35 cellular contexts compared by ENCODE assay signal in genomic region chr10:92667078-92667477, GRCh38. TPM values are rescaled to one million over a fixed set of nuclear protein-coding genes. Genes with fewer than 3 reads are reported as not detected.
DNase-seq lines count a peak whose midpoint lies in the region; ATAC-seq, FAIRE-seq and TF ChIP-seq lines count a peak whose summit lies in the region.
"Had no signal": no experiment of that assay in that cellular context is flagged by ENCODE, and none has a peak within 500 bp of the region (broad histone marks: within the 10 kb centered on the region; RNA-seq: fewer than 3 reads in every experiment).

No MANE protein-coding gene starts in this region.

- no peaks in the 10 kb centered on the region for H3K79me2 ChIP-seq in HepG2 (ENCODE audit: insufficient read depth, low read length)

- in situ Hi-C loops in HepG2 (cut with HindIII; ENCODE audit: extremely low pct_ligation_motif_present, low pct_unique_long_range_greater_than_20kb), result no loop called here

- TF ChIP-seq EP300 in HepG2 (IDR thresholded peaks at IDR 0.05; ENCODE audit: low read depth in 2 of 2, low read length in 2 of 2) (no peak), HepG2 (CRISPR knock-in tag; IDR thresholded peaks at IDR 0.05; ENCODE audit: borderline replicate concordance) (no peak)

- ATAC-seq in HepG2, result no peak
- ATAC-seq in right lobe of liver, result no peak
- no peak for ATAC-seq in HG02938 (IDR thresholded peaks at IDR 0.05; ENCODE audit: unreplicated experiment)
- ATAC-seq: A549; CD8-positive, alpha-beta T cell had no signal

- H3K27ac ChIP-seq in HepG2 (ENCODE audit: extremely low read length, insufficient read depth, low read length) (no peak overlapping the region), right lobe of liver (no peak overlapping the region), HEK293 (ENCODE audit: extremely low read depth, low read depth, low read length) (no peak overlapping the region), kidney (ENCODE audit: low read depth in 2 of 2, low read length in 2 of 2) (no peak overlapping the region), A673 (ENCODE audit: low read depth, low read length, poor library complexity, severe bottlenecking) (no peak overlapping the region)
- H3K27ac ChIP-seq: 22Rv1; A549; BLaER1; BLaER1 treated with 17β-estradiol and CSF1 and Interleukin-3, amounts not matched to agents 10 nM and 100 nM; C4-2B had no signal

- no peak overlapping the region for H3K4me2 ChIP-seq in HepG2 (ENCODE audit: low read depth, low read length)
- H3K4me2 ChIP-seq: A549; BLaER1; BLaER1 treated with 17β-estradiol and CSF1 and Interleukin-3, amounts not matched to agents 10 nM and 100 nM had no signal

- FAIRE-seq in HepG2 (lab: Jason Lieb, UNC), result no peak
- FAIRE-seq in kidney (lab: Jason Lieb, UNC), result no peak
- FAIRE-seq: A204.1, A549, D721Med had no signal

- TF ChIP-seq RAD21 in HepG2 (CRISPR knock-in tag; IDR thresholded peaks at IDR 0.05), result no peak

- POLR2A ChIA-PET in HepG2 (lab: Yijun Ruan, JAX), result no interaction called here
- POLR2A ChIA-PET in HEK293 (lab: Yijun Ruan, JAX), result no interaction called here
- POLR2A ChIA-PET in A673 (lab: Charles Lee; ENCODE audit: low non-redundant PET), result no interaction called here

- no peaks in the 10 kb centered on the region for H3K27me3 ChIP-seq in HepG2 (ENCODE audit: control insufficient read depth in 1 of 2, insufficient read depth in 2 of 2, low read length in 2 of 2)
- H3K27me3 ChIP-seq in right lobe of liver, result no peaks in the 10 kb centered on the region
- H3K27me3 ChIP-seq in A673 (replicated peaks; ENCODE audit: insufficient read depth, low read depth, low read length, poor library complexity), result no peaks in the 10 kb centered on the region
- H3K27me3 ChIP-seq: BE2C; BLaER1; BLaER1 treated with 17β-estradiol and CSF1 and Interleukin-3, amounts not matched to agents 10 nM and 100 nM had no signal

- H3K9me3 ChIP-seq in HepG2 (ENCODE audit: low read length) (peaks cover 15% of the 10 kb centered on the region), right lobe of liver (peaks cover 0 to 2% (median 0%) of the 10 kb centered on the region in 4 donors), HEK293 (ENCODE audit: control insufficient read depth, insufficient read depth, low read depth, low read length) (no peaks in the 10 kb centered on the region), kidney (ENCODE audit: control insufficient read depth in 1 of 2, low read length in 2 of 2) (peaks cover 4 to 9% of the 10 kb centered on the region in 2 donors), A673 (ENCODE audit: low read depth, low read length, poor library complexity, severe bottlenecking) (peaks cover 13% of the 10 kb centered on the region)
- H3K9me3 ChIP-seq: BE2C had no signal

- TF ChIP-seq POLR2A in HepG2 (IDR thresholded peaks at IDR 0.05; ENCODE audit: insufficient read depth in 1 of 2, low read depth in 2 of 2, low read length in 2 of 2), result no peak
- no peak for TF ChIP-seq POLR2A in right lobe of liver (IDR thresholded peaks at IDR 0.05)

- no peak for DNase-seq in HepG2 (ENCODE audit: low spot score)
- DNase-seq in right lobe of liver, result no peak
- peak; percentile 27 for DNase-seq in kidney
- no peak for DNase-seq in A673 (ENCODE audit: low spot score)
- DNase-seq: 8988T; ACHN; AML-193; BE2C; C1 segment of cervical spinal cord; Caco-2; Calu3; CD4-positive, alpha-beta memory T cell; CD4-positive, alpha-beta T cell; CD4-positive, CD25-positive, alpha-beta regulatory T cell; CD8-positive, alpha-beta memory T cell; CD8-positive, alpha-beta T cell; COR-L47; DMS 273 treated with DMSO at 0.1 percent for 48 hours; DMS153; DMS53; DMS79; DMS79 treated with DMSO at 0.1 percent for 48 hours; DND-41; EL had no signal

- no peak overlapping the region for H2AFZ ChIP-seq in HepG2 (ENCODE audit: low read length)

- no peaks in the 10 kb centered on the region for H4K20me1 ChIP-seq in HepG2 (ENCODE audit: insufficient read depth, low read length)
- H4K20me1 ChIP-seq: BLaER1; BLaER1 treated with 17β-estradiol and CSF1 and Interleukin-3, amounts not matched to agents 10 nM and 100 nM had no signal

- 81% methylated on average over 6 of the region's 6 CpGs for WGBS in HepG2 (ENCODE audit: low lambda C conversion rate)
- WGBS in right lobe of liver (ENCODE audit: insufficient coverage, low coverage, low lambda C conversion rate, missing lambda C conversion rate), result 100% methylated on average over 5 of the region's 6 CpGs

- TF ChIP-seq CTCF in HepG2 (CRISPR knock-in tag; IDR thresholded peaks at IDR 0.05) (no peak), right lobe of liver (IDR thresholded peaks at IDR 0.05) (no peak), HEK293 (tag by site-specific recombination; IDR thresholded peaks at IDR 0.05) (no peak), kidney (IDR thresholded peaks at IDR 0.05; ENCODE audit: borderline replicate concordance, extremely low read depth, insufficient read depth) (no peak), A673 (conservative IDR thresholded peaks at IDR 0.05; ENCODE audit: low read depth, low read length) (no peak)

- H3K4me1 ChIP-seq in HepG2 (ENCODE audit: insufficient read depth, low read length) (0 out of 2 replicates have a peak, but pooled peaks cover 5% of the 10 kb centered on the region), right lobe of liver (no peaks in the 10 kb centered on the region), HEK293 (ENCODE audit: control insufficient read depth, insufficient read depth, low read length) (no peaks in the 10 kb centered on the region), kidney (ENCODE audit: control insufficient read depth in 1 of 2, insufficient read depth in 1 of 2, low read depth in 1 of 2, low read length in 2 of 2) (no peaks in the 10 kb centered on the region), A673 (ENCODE audit: insufficient read depth, low read length, poor library complexity, severe bottlenecking) (no peaks in the 10 kb centered on the region)
- H3K4me1 ChIP-seq: A549, BE2C, Caco-2 had no signal

- CTCF ChIA-PET in HepG2 (lab: Yijun Ruan, JAX; ENCODE audit: low intra/inter-chr PET ratio, low total read pairs) (no interaction called here), HEK293 (lab: Yijun Ruan, JAX) (no interaction called here), A673 (lab: Charles Lee) (no interaction called here)

- BruUV-seq in HepG2 (replicated peaks; lab: Mats Ljungman, UMichigan), result no TSS peak
- BruUV-seq in A673 (replicated peaks; lab: Mats Ljungman, UMichigan), result no TSS peak

- H3K9ac ChIP-seq in HepG2 (ENCODE audit: insufficient read depth, low read depth, low read length) (no peak overlapping the region), kidney (ENCODE audit: low read length in 2 of 2) (no peak overlapping the region)
- H3K9ac ChIP-seq: BLaER1; BLaER1 treated with 17β-estradiol and CSF1 and Interleukin-3, amounts not matched to agents 10 nM and 100 nM had no signal

- H3K36me3 ChIP-seq in HepG2 (replicated peaks in 1 of 2; ENCODE audit: control insufficient read depth in 1 of 2, insufficient read depth in 2 of 2, low read length in 2 of 2) (no peaks in the 10 kb centered on the region), right lobe of liver (no peaks in the 10 kb centered on the region), HEK293 (ENCODE audit: control insufficient read depth in 2 of 2, insufficient read depth in 1 of 2, low read length in 2 of 2) (no peaks in the 10 kb centered on the region), kidney (ENCODE audit: control insufficient read depth in 1 of 2, insufficient read depth in 2 of 2, low read length in 2 of 2) (no peaks in the 10 kb centered on the region), A673 (ENCODE audit: insufficient read depth, low read length, poor library complexity, severe bottlenecking) (no peaks in the 10 kb centered on the region)
- H3K36me3 ChIP-seq: BE2C, BLaER1 had no signal

- H3K4me3 ChIP-seq in HepG2 (replicated peaks in 1 of 3; ENCODE audit: insufficient read depth in 1 of 3, low read depth in 2 of 3, low read length in 3 of 3), result no peak overlapping the region
- no peak overlapping the region for H3K4me3 ChIP-seq in right lobe of liver
- no peak overlapping the region for H3K4me3 ChIP-seq in HEK293 (ENCODE audit: low read depth, low read length)
- no peak overlapping the region for H3K4me3 ChIP-seq in kidney (ENCODE audit: low read length in 2 of 2)
- H3K4me3 ChIP-seq in A673 (ENCODE audit: low read depth, low read length, poor library complexity, severe bottlenecking), result no peak overlapping the region
- H3K4me3 ChIP-seq: A549; BLaER1; BLaER1 treated with 17β-estradiol and CSF1 and Interleukin-3, amounts not matched to agents 10 nM and 100 nM had no signal

- intact Hi-C loops in HepG2 (cut with micrococcal nuclease; ENCODE audit: unreplicated experiment), result no loop called here
- intact Hi-C loops in right lobe of liver (cut with DNase I), result no loop called here
- intact Hi-C loops in kidney (cut with DNase I), result no loop called here
- intact Hi-C loops in A673 (cut with micrococcal nuclease; ENCODE audit: unreplicated experiment), result no loop called here

TF ChIP-seq in HEK293, 187 proteins besides CTCF, POLR2A, EP300 and RAD21 (continues in another document):
- peak; percentile 82 for TF ChIP-seq ZNF133 (tag by site-specific recombination; IDR thresholded peaks at IDR 0.05)

RNA-seq across cellular contexts. Expression of gene HHEX, which starts 22.7 kb away (rescaled TPM):
- total RNA-seq in HepG2 (2016; rRNA removed; fragmentation: Illumina TruSeq; extraction: Trizol) (46.3 and 48.7 TPM in 2 replicates), right lobe of liver (10 to 100 TPM; 26.8 to 73.2 (median 42.0) TPM), kidney (10.0 TPM), A673 (2021) (8.4 and 12.1 TPM in 2 replicates)
- 25.9 and 29.2 TPM in 2 replicates for total RNA-seq in HepG2 (2016; cell fraction: cytosol; rRNA removed; fragmentation: Illumina TruSeq; extraction: Trizol; ENCODE audit: low read depth)
- 43.9 and 48.8 TPM in 2 replicates for total RNA-seq in HepG2 (2016; cell fraction: insoluble cytoplasmic fraction; rRNA removed; fragmentation: Illumina TruSeq; extraction: Trizol)
- 62.2 and 63.1 TPM in 2 replicates for total RNA-seq in HepG2 (2016; cell fraction: membrane; rRNA removed; fragmentation: Illumina TruSeq; extraction: Trizol)
- total RNA-seq in HepG2 (2016; cell fraction: nucleus; rRNA removed; fragmentation: Illumina TruSeq; extraction: Trizol), result 52.5 and 57.6 TPM in 2 replicates
- polyA plus RNA-seq in HepG2 (2011; rRNA removed) (41.6 and 44.5 TPM in 2 replicates), kidney (ENCODE audit: insufficient read depth, low read depth, low replicate concordance) (3.1 TPM)
- 18.5 and 21.6 TPM in 2 replicates for polyA plus RNA-seq in HepG2 (2011; cell fraction: cytosol; rRNA removed)
- 79.7 and 115 TPM in 2 replicates for polyA plus RNA-seq in HepG2 (2011; cell fraction: nucleus; rRNA removed)
- polyA plus RNA-seq in HepG2 (2012), result 63.0 and 87.7 TPM in 2 replicates
- 19.2 and 21.5 TPM in 2 replicates for polyA plus RNA-seq in HepG2 (2016; cell fraction: cytosol; fragmentation: Illumina TruSeq; extraction: Trizol; ENCODE audit: low read depth)
- polyA plus RNA-seq in HepG2 (2016; cell fraction: insoluble cytoplasmic fraction; fragmentation: Illumina TruSeq; extraction: Trizol; ENCODE audit: low read depth), result 83.5 and 84.6 TPM in 2 replicates
- 48.1 and 50.7 TPM in 2 replicates for polyA plus RNA-seq in HepG2 (2016; cell fraction: membrane; fragmentation: Illumina TruSeq; extraction: Trizol; ENCODE audit: low read depth)
- polyA plus RNA-seq in HepG2 (2016; cell fraction: nucleus; fragmentation: Illumina TruSeq; extraction: Trizol; ENCODE audit: insufficient read depth, low read depth), result 143 and 147 TPM in 2 replicates
- polyA minus RNA-seq in HepG2 (2011; rRNA and poly(A)+ RNA removed; ENCODE audit: low replicate concordance), result 4.9 and 26.4 TPM in 2 replicates
- 27.9 and 32.2 TPM in 2 replicates for polyA minus RNA-seq in HepG2 (2011; cell fraction: cytosol; rRNA and poly(A)+ RNA removed)
- polyA minus RNA-seq in HepG2 (2011; cell fraction: nucleus; rRNA and poly(A)+ RNA removed), result 37.4 and 50.1 TPM in 2 replicates
- total RNA-seq: A172; CD8-positive, alpha-beta memory T cell; Daoy had no signal
